In the genomic region with DNA sequence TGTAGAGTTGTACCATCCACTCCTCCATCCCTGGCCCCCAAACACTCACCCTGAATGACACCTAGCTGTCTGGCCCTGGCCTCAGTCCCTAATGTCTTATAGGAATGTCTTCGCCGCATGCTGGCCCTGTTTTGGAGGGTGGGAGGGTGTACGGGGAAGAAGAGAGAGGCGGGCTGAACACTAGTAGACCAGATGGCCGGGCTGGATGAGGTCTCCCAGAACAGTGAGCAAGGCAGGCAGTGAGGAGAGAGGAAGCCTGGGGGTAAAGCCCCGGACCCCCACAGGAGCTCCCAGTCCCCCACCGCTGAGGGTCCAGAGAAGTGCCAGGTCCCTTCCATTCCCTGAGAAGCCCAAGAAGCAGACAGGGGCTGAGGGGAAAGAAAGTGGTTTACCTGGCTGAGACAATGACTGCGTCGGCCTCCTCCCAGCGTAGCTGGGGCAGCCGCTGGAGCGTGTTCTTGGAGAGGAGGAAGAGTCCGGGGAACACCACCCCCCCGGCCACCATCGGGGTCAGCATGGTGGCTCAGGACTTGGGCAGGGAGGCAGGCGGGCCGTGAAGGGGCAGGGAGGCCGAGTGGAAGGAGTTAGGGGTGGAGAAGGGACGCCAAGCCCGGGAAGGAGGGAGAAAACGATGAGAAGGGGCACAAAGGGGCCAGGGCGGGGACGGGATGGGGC, we compare ENCODE assay signal across 17 cellular contexts. TPM values are rescaled to one million over a fixed set of nuclear protein-coding genes. Genes with fewer than 3 reads are reported as not detected.
DNase-seq lines count a peak whose midpoint lies in the region; ATAC-seq and TF ChIP-seq lines count a peak whose summit lies in the region.
"Had no signal": no experiment of that assay in that cellular context is flagged by ENCODE, and none has a peak within 500 bp of the region (broad histone marks: within the 10 kb centered on the region; RNA-seq: fewer than 3 reads in every experiment).

No MANE protein-coding gene starts in this region.

- peaks cover 4 to 8% of the 10 kb centered on the region in 2 donors for H3K4me1 Mint-ChIP-seq in natural killer cell treated with Interleukin-12 subunit alpha and Interleukin-12 subunit beta and Interleukin-15 and Interleukin-18, amount 100 ng/mL, for 72 hours (ENCODE audit: low read depth in 2 of 2)
- peaks cover 0 to 22% of the 10 kb centered on the region in 2 donors for H3K4me1 Mint-ChIP-seq in natural killer cell
- peaks cover 11% of the 10 kb centered on the region for H3K4me1 Mint-ChIP-seq in activated naive CD8-positive, alpha-beta T cell (ENCODE audit: low read depth)
- H3K4me1 Mint-ChIP-seq in type B pancreatic cell (ENCODE audit: unreplicated experiment), result peaks cover 5% of the 10 kb centered on the region

- no peaks in the 10 kb centered on the region for H3K9me3 Mint-ChIP-seq in natural killer cell treated with Interleukin-12 subunit alpha and Interleukin-12 subunit beta and Interleukin-15 and Interleukin-18, amount 100 ng/mL, for 72 hours
- H3K9me3 Mint-ChIP-seq in natural killer cell (no peaks in the 10 kb centered on the region), type B pancreatic cell (no peaks in the 10 kb centered on the region)
- no peaks in the 10 kb centered on the region for H3K9me3 Mint-ChIP-seq in activated naive CD8-positive, alpha-beta T cell (ENCODE audit: low read depth)
- H3K9me3 Mint-ChIP-seq: activated CD8-positive, alpha-beta T cell treated with anti-CD3 and anti-CD28 coated beads for 36 hours; activated T-helper 17 cell treated with anti-CD3 and anti-CD28 coated beads, Interleukin-2, amount 50 U/mL, for 72 hours had no signal

- intact Hi-C loops in natural killer cell (cut with micrococcal nuclease), result no loop called here

- in situ Hi-C loops in KBM-7 (cut with MboI; ENCODE audit: low pct_unique_long_range_greater_than_20kb, low sequenced_read_pairs), result no loop called here

- H3K27me3 Mint-ChIP-seq in natural killer cell treated with Interleukin-12 subunit alpha and Interleukin-12 subunit beta and Interleukin-15 and Interleukin-18, amount 100 ng/mL, for 72 hours, result peaks cover 37 to 41% of the 10 kb centered on the region in 2 donors
- H3K27me3 Mint-ChIP-seq in natural killer cell (ENCODE audit: low read depth in 2 of 2) (peaks cover 32 to 34% of the 10 kb centered on the region in 2 donors), type B pancreatic cell (peaks cover 69% of the 10 kb centered on the region)
- H3K27me3 Mint-ChIP-seq in activated naive CD8-positive, alpha-beta T cell, result peaks cover 21% of the 10 kb centered on the region

- H3K27ac ChIP-seq in iPS-18a (ENCODE audit: low read length), result no peak overlapping the region
- H3K27ac ChIP-seq: HL-60, lower lobe of right lung had no signal

- no peaks in the 10 kb centered on the region for H3K36me3 Mint-ChIP-seq in natural killer cell treated with Interleukin-12 subunit alpha and Interleukin-12 subunit beta and Interleukin-15 and Interleukin-18, amount 100 ng/mL, for 72 hours
- no peaks in the 10 kb centered on the region for H3K36me3 Mint-ChIP-seq in natural killer cell
- no peaks in the 10 kb centered on the region for H3K36me3 Mint-ChIP-seq in activated naive CD8-positive, alpha-beta T cell
- H3K36me3 Mint-ChIP-seq in type B pancreatic cell, result no peaks in the 10 kb centered on the region

- H3K36me3 ChIP-seq in iPS-18a (ENCODE audit: control insufficient read depth, low read depth, low read length), result no peaks in the 10 kb centered on the region
- H3K36me3 ChIP-seq: lower lobe of right lung had no signal

- peak overlapping the region; percentile 15 for H3K4me3 Mint-ChIP-seq in natural killer cell treated with Interleukin-12 subunit alpha and Interleukin-12 subunit beta and Interleukin-15 and Interleukin-18, amount 100 ng/mL, for 72 hours
- H3K4me3 Mint-ChIP-seq in natural killer cell (no peak overlapping the region), type B pancreatic cell (peak overlapping the region; percentile 60)
- H3K4me3 Mint-ChIP-seq in activated naive CD8-positive, alpha-beta T cell, result peak overlapping the region; percentile 57
- H3K4me3 Mint-ChIP-seq: activated CD8-positive, alpha-beta T cell treated with anti-CD3 and anti-CD28 coated beads for 36 hours; activated T-helper 17 cell treated with anti-CD3 and anti-CD28 coated beads, Interleukin-2, amount 50 U/mL, for 72 hours had no signal

- H3K27me3 ChIP-seq in iPS-18a (ENCODE audit: control insufficient read depth, insufficient read depth, low read length), result peaks cover 18% of the 10 kb centered on the region

- peaks cover 9% of the 10 kb centered on the region for H3K4me1 ChIP-seq in iPS-18a (ENCODE audit: control insufficient read depth, low read depth, low read length)

- H3K9me3 ChIP-seq in iPS-18a (ENCODE audit: control insufficient read depth, low read depth, low read length), result no peaks in the 10 kb centered on the region
- H3K9me3 ChIP-seq: lower lobe of right lung had no signal

- TF ChIP-seq CTCF in natural killer cell (IDR thresholded peaks at IDR 0.05) (no peak), type B pancreatic cell (conservative IDR thresholded peaks at IDR 0.05) (no peak)

- no peak for ATAC-seq in natural killer cell treated with Interleukin-12 subunit alpha and Interleukin-12 subunit beta and Interleukin-15 and Interleukin-18, amount 100 ng/mL, for 72 hours
- no peak for ATAC-seq in natural killer cell
- no peak for ATAC-seq in GM21737 (IDR thresholded peaks at IDR 0.05; ENCODE audit: unreplicated experiment)
- ATAC-seq: activated CD8-positive, alpha-beta T cell treated with anti-CD3 and anti-CD28 coated beads for 36 hours; activated T-helper 17 cell treated with anti-CD3 and anti-CD28 coated beads, Interleukin-2, amount 50 U/mL, for 72 hours; lower lobe of right lung had no signal

- peak overlapping the region; percentile 29 for H3K9ac ChIP-seq in iPS-18a (ENCODE audit: low read length)

- peak overlapping the region; percentile 58 for H3K4me3 ChIP-seq in iPS-18a (ENCODE audit: low read length)
- H3K4me3 ChIP-seq: lower lobe of right lung had no signal

- DNase-seq in natural killer cell treated with Interleukin-12 subunit alpha and Interleukin-12 subunit beta and Interleukin-15 and Interleukin-18, amount 100 ng/mL, for 72 hours (ENCODE audit: low spot score), result peak; percentile 55
- DNase-seq in natural killer cell, result no peak
- DNase-seq in type B pancreatic cell (ENCODE audit: extremely low spot score, unreplicated experiment), result no peak
- no peak for DNase-seq in nucleus accumbens (lab: John Stamatoyannopoulos, UW)
- DNase-seq in KBM-7, result no peak
- DNase-seq: activated CD8-positive, alpha-beta T cell treated with anti-CD3 and anti-CD28 coated beads for 36 hours; dermis blood vessel endothelial cell; lower lobe of right lung; NCI-H2029 treated with DMSO at 0.1 percent for 48 hours; SIG-M5 had no signal

- H3K27ac Mint-ChIP-seq in natural killer cell treated with Interleukin-12 subunit alpha and Interleukin-12 subunit beta and Interleukin-15 and Interleukin-18, amount 100 ng/mL, for 72 hours, result no peak overlapping the region
- peak overlapping the region in 1 of 2 donors; percentile 40 for H3K27ac Mint-ChIP-seq in natural killer cell
- H3K27ac Mint-ChIP-seq in activated naive CD8-positive, alpha-beta T cell, result no peak overlapping the region
- no peak overlapping the region for H3K27ac Mint-ChIP-seq in type B pancreatic cell
- H3K27ac Mint-ChIP-seq: activated CD8-positive, alpha-beta T cell treated with anti-CD3 and anti-CD28 coated beads for 36 hours; activated T-helper 17 cell treated with anti-CD3 and anti-CD28 coated beads, Interleukin-2, amount 50 U/mL, for 72 hours had no signal

RNA-seq across cellular contexts. Expression of gene TLCD3B, which starts 0.9 kb away (rescaled TPM):
- 1 to 10 TPM; 1.4 to 5.3 TPM for total RNA-seq in natural killer cell treated with Interleukin-12 subunit alpha and Interleukin-12 subunit beta and Interleukin-15 and Interleukin-18, amount 100 ng/mL, for 72 hours
- total RNA-seq in natural killer cell (1 to 10 TPM in 2 of 3 donors, under 1 TPM in 1; 0.88 to 2.0 (median 1.7) TPM), type B pancreatic cell (ENCODE audit: low replicate concordance) (0.31 and 2.1 TPM in 2 replicates)
- total RNA-seq: dermis blood vessel endothelial cell, lower lobe of right lung, omental fat pad had no signal

RNA-seq across cellular contexts. Expression of gene C16orf92, which starts 7.2 kb away (rescaled TPM):
- total RNA-seq in natural killer cell treated with Interleukin-12 subunit alpha and Interleukin-12 subunit beta and Interleukin-15 and Interleukin-18, amount 100 ng/mL, for 72 hours, result not detected
- total RNA-seq in natural killer cell (not detected), type B pancreatic cell (ENCODE audit: low replicate concordance) (not detected in 2 replicates)
- total RNA-seq: activated CD8-positive, alpha-beta T cell treated with anti-CD3 and anti-CD28 coated beads for 36 hours; activated T-helper 17 cell treated with anti-CD3 and anti-CD28 coated beads, Interleukin-2, amount 50 U/mL, for 72 hours; astrocyte; dermis blood vessel endothelial cell; lower lobe of right lung; omental fat pad had no signal

RNA-seq across cellular contexts. Expression of gene DOC2A, which starts 19.3 kb away (rescaled TPM):
- total RNA-seq in natural killer cell treated with Interleukin-12 subunit alpha and Interleukin-12 subunit beta and Interleukin-15 and Interleukin-18, amount 100 ng/mL, for 72 hours, result not detected
- not detected for total RNA-seq in natural killer cell
- 6.9 and 9.7 TPM in 2 replicates for total RNA-seq in type B pancreatic cell (ENCODE audit: low replicate concordance)

RNA-seq across cellular contexts. Expression of gene INO80E, which starts 34.1 kb away (rescaled TPM):
- total RNA-seq in natural killer cell treated with Interleukin-12 subunit alpha and Interleukin-12 subunit beta and Interleukin-15 and Interleukin-18, amount 100 ng/mL, for 72 hours, result 100 to 1,000 TPM; 101 to 133 TPM
- total RNA-seq in natural killer cell, result 100 to 1,000 TPM in 1 of 3 donors, 10 to 100 TPM in 2; 75.0 to 107 (median 99.5) TPM
- total RNA-seq in type B pancreatic cell (ENCODE audit: low replicate concordance), result 52.8 and 78.7 TPM in 2 replicates

RNA-seq across cellular contexts. Expression of gene HIRIP3, which starts 34.7 kb away (rescaled TPM):
- total RNA-seq in natural killer cell treated with Interleukin-12 subunit alpha and Interleukin-12 subunit beta and Interleukin-15 and Interleukin-18, amount 100 ng/mL, for 72 hours, result 10 to 100 TPM; 30.0 to 40.8 TPM
- total RNA-seq in natural killer cell (10 to 100 TPM; 11.1 to 13.4 (median 12.7) TPM), type B pancreatic cell (ENCODE audit: low replicate concordance) (13.7 and 20.9 TPM in 2 replicates)
